7 cellular contexts compared by ENCODE assay signal in the genomic region with DNA sequence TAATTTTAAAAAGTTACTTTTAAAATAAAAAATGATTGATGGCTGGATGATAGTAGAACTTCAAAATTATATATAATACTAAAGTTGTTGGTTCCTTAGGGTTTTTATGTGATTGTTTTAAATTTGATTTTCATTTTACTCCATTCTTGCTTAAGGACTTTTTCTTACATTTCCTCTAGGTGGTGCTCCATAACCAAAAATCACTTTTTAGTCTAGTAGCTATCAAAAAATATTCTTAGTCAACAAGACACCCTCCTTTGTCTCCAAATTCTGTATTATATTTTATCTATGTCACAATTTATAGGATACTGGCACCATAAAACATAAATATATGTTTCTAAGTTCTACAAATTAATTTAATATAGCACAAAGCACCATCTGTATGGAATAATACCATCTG.
DNase-seq lines count a peak whose midpoint lies in the region; ATAC-seq and TF ChIP-seq lines count a peak whose summit lies in the region.

No MANE protein-coding gene starts in this region.

- no peaks in the 10 kb centered on the region for H4K20me1 ChIP-seq in Karpas-422 (ENCODE audit: insufficient read depth, low read depth, low read length)

- no peak overlapping the region for H3K4me2 ChIP-seq in Karpas-422 (ENCODE audit: low read depth, low read length, poor library complexity, severe bottlenecking)

- peak; percentile 20 for TF ChIP-seq CTCF in GM10266 (IDR thresholded peaks at IDR 0.05; ENCODE audit: control insufficient read depth, insufficient read depth, low read depth, missing control alignments)
- TF ChIP-seq CTCF in left lung (IDR thresholded peaks at IDR 0.05): peak; percentile 19 to 23

- H3K27me3 ChIP-seq in Karpas-422 (ENCODE audit: low read length) (no peaks in the 10 kb centered on the region), left lung (no peaks in the 10 kb centered on the region)

- no peak overlapping the region for H3K9ac ChIP-seq in Karpas-422 (ENCODE audit: low read length)

- H3K9me2 ChIP-seq in Karpas-422 (replicated peaks; ENCODE audit: insufficient read depth, low read length): no peaks in the 10 kb centered on the region

- peak; percentile 10 for DNase-seq in GM10266 (ENCODE audit: extremely low spot score)
- DNase-seq in Karpas-422: peak; percentile 79
- DNase-seq in amniotic epithelial cell (ENCODE audit: low read depth): peak; percentile 23
- no peak for DNase-seq in left lung
- DNase-seq in activated gamma-delta T cell treated with Interleukin-2 at 50 U/mL for 16 hours: no peak

- H3K9me3 ChIP-seq in Karpas-422 (ENCODE audit: low read length) (no peaks in the 10 kb centered on the region), left lung (no peaks in the 10 kb centered on the region)

- H3K4me3 ChIP-seq in Karpas-422 (ENCODE audit: low read length) (no peak overlapping the region), left lung (no peak overlapping the region)

- H3K36me3 ChIP-seq in Karpas-422 (ENCODE audit: insufficient read depth, low read length) (no peaks in the 10 kb centered on the region), left lung (no peaks in the 10 kb centered on the region)

- intact Hi-C loops in left lung (cut with DNase I): no loop called here

- ATAC-seq in left lung (no peak), GM18861 (IDR thresholded peaks at IDR 0.05; ENCODE audit: unreplicated experiment) (no peak), HG03139 (IDR thresholded peaks at IDR 0.05; ENCODE audit: unreplicated experiment) (no peak)

- no peaks in the 10 kb centered on the region for H3K79me2 ChIP-seq in Karpas-422 (ENCODE audit: low read length)

- H3K4me1 ChIP-seq in Karpas-422 (ENCODE audit: low read length) (no peaks in the 10 kb centered on the region), left lung (no peaks in the 10 kb centered on the region)

- H2AFZ ChIP-seq in Karpas-422 (ENCODE audit: low read length): no peak overlapping the region

- H3K27ac ChIP-seq in Karpas-422 (ENCODE audit: low read length) (no peak overlapping the region), left lung (no peak overlapping the region)

Comparison
In these comparisons a context has a peak if more than half of its experiments do, and no peak if none do; other contexts are left out.
1. DNase-seq: peak in GM10266 (single experiment), Karpas-422 (single experiment) and amniotic epithelial cell (single experiment); none in left lung (0 of 2) and activated gamma-delta T cell treated with Interleukin-2 at 50 U/mL for 16 hours (single experiment).